ENCODE assay signal across 8 cellular contexts in the genomic region with DNA sequence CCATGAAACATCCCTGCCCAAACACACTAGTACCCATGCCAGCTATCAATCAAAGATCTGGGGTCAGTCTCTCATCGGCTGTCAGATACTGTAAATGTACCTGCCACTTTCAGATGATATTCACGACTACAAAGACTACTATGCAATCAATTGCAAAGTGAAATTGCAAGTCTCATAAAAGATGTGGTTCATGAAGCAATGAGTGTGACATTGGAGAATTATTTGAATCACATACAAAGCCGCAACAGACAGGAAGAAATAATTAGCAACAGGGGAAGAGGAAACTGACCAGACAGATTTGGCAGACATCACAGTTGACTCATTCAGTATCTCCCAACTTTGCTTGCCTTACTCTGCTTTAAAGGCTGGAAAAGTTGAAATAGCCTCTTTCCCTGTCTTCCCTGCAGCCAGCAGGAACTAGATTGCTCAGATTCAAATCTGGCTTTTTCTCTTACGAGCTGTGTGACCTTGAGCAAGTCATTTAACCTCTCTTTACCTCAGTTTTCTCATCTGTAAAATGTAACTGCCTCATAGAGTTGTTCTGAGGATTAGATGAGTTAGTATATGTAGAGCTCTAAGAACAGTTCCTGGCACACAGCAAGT.
DNase-seq lines count a peak whose midpoint lies in the region; ATAC-seq and TF ChIP-seq lines count a peak whose summit lies in the region.

No MANE protein-coding gene starts in this region.

- H3K9me3 Mint-ChIP-seq in HFFc6: no peaks in the 10 kb centered on the region

- DNase-seq in ELR (ENCODE audit: low read depth) (peak; percentile 94), HFFc6 (peak; percentile 95), foreskin melanocyte (peak; percentile 85), HUDEP-2 (lab: John Stamatoyannopoulos, UW; ENCODE audit: unreplicated experiment in 76 of 76) (no peak), left colon (no peak), posterior vena cava (ENCODE audit: low spot score) (no peak)
- DNase-seq in activated T-cell treated with anti-CD3 and anti-CD28 coated beads, Interleukin-2, amount 50 U/mL, for 48 hours: no peak

- H3K36me3 Mint-ChIP-seq in HFFc6 (ENCODE audit: low read depth): no peaks in the 10 kb centered on the region; the same call in 1 of the 2 replicates

- no peak for TF ChIP-seq CTCF in HFFc6 (IDR thresholded peaks at IDR 0.05)

- intact Hi-C loops in left colon (cut with DNase I, micrococcal nuclease): no loop called here
- intact Hi-C loops in posterior vena cava (cut with DNase I): no loop called here

- H3K4me1 Mint-ChIP-seq in HFFc6 (ENCODE audit: low read depth): peaks cover 68% of the 10 kb centered on the region

- peak overlapping the region; percentile 76 for H3K4me3 Mint-ChIP-seq in HFFc6

- ATAC-seq in left colon: no peak

- peaks cover 1% of the 10 kb centered on the region; the same call in 1 of the 2 replicates for H3K27me3 Mint-ChIP-seq in HFFc6 (ENCODE audit: insufficient read depth)

- H3K27ac Mint-ChIP-seq in HFFc6: peak overlapping the region; percentile 74

TF ChIP-seq in PFSK-1, 5 proteins besides CTCF, POLR2A, EP300 and RAD21:
- no peak for TF ChIP-seq TAF1 (IDR thresholded peaks at IDR 0.05; ENCODE audit: borderline replicate concordance, insufficient read depth, low read length)
- TF ChIP-seq, protein P1, sequence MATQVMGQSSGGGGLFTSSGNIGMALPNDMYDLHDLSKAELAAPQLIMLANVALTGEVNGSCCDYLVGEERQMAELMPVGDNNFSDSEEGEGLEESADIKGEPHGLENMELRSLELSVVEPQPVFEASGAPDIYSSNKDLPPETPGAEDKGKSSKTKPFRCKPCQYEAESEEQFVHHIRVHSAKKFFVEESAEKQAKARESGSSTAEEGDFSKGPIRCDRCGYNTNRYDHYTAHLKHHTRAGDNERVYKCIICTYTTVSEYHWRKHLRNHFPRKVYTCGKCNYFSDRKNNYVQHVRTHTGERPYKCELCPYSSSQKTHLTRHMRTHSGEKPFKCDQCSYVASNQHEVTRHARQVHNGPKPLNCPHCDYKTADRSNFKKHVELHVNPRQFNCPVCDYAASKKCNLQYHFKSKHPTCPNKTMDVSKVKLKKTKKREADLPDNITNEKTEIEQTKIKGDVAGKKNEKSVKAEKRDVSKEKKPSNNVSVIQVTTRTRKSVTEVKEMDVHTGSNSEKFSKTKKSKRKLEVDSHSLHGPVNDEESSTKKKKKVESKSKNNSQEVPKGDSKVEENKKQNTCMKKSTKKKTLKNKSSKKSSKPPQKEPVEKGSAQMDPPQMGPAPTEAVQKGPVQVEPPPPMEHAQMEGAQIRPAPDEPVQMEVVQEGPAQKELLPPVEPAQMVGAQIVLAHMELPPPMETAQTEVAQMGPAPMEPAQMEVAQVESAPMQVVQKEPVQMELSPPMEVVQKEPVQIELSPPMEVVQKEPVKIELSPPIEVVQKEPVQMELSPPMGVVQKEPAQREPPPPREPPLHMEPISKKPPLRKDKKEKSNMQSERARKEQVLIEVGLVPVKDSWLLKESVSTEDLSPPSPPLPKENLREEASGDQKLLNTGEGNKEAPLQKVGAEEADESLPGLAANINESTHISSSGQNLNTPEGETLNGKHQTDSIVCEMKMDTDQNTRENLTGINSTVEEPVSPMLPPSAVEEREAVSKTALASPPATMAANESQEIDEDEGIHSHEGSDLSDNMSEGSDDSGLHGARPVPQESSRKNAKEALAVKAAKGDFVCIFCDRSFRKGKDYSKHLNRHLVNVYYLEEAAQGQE (IDR thresholded peaks at IDR 0.05; ENCODE audit: insufficient read depth in 1 of 2, low read depth in 2 of 2, low read length in 2 of 2): 0 out of 4 replicates have a peak, but pooled peaks of 1 of the 2 experiments have one; percentile 46
- no peak for TF ChIP-seq SIN3A (IDR thresholded peaks at IDR 0.05; ENCODE audit: borderline replicate concordance, insufficient read depth, low read length)
- TF ChIP-seq FOXP2 (optimal IDR thresholded peaks at IDR 0.05; ENCODE audit: borderline replicate concordance, extremely low read depth, extremely low read length, insufficient read depth): no peak
- TF ChIP-seq POLR2AphosphoS5 (IDR thresholded peaks at IDR 0.05; ENCODE audit: low read depth, low read length): peak; percentile 23; the same call in 1 of the 2 replicates

Comparison
In these comparisons a context has a peak if more than half of its experiments do, and no peak if none do; other contexts are left out.
1. DNase-seq: peak in ELR (single experiment), HFFc6 (single experiment) and foreskin melanocyte (single experiment); none in HUDEP-2 (0 of 76), activated T-cell treated with anti-CD3 and anti-CD28 coated beads, Interleukin-2, amount 50 U/mL, for 48 hours (0 of 2), left colon (0 of 2) and posterior vena cava (single experiment).